Comparison of ENCODE assay signal across 9 cellular contexts in genomic region chr13:26502826-26503225, GRCh38. TPM values are rescaled to one million over a fixed set of nuclear protein-coding genes. Genes with fewer than 3 reads are reported as not detected.
DNase-seq lines count a peak whose midpoint lies in the region; ATAC-seq, FAIRE-seq and TF ChIP-seq lines count a peak whose summit lies in the region.
"Had no signal": no experiment of that assay in that cellular context is flagged by ENCODE, and none has a peak within 500 bp of the region (broad histone marks: within the 10 kb centered on the region; RNA-seq: fewer than 3 reads in every experiment).

No MANE protein-coding gene starts in this region.

- 13% methylated on average over 12 of the region's 12 CpGs for WGBS in GM12878 (ENCODE audit: insufficient coverage, insufficient replicate concordance, low lambda C conversion rate, missing lambda C conversion rate)
- WGBS in mesendoderm (ENCODE audit: extremely low coverage, insufficient coverage, low lambda C conversion rate) = no CpG with 5 or more reads among the region's 12 CpGs
- 47 to 49% methylated on average over 9 to 12 of the region's 12 CpGs for WGBS in transverse colon (ENCODE audit: low coverage in 1 of 2), 2 donors

- no peak overlapping the region for H3K56ac ChIP-seq in mesendoderm (ENCODE audit: low read length)

- H3K4ac ChIP-seq in mesendoderm (ENCODE audit: low read depth, low read length) = no peak overlapping the region

- ATAC-seq in GM12878 (peak; percentile 29; the same call in 1 of the 3 replicates), HG02571 (IDR thresholded peaks at IDR 0.05; ENCODE audit: unreplicated experiment) (no peak), GM19463 (IDR thresholded peaks at IDR 0.05; ENCODE audit: unreplicated experiment) (no peak)

- H2BK120ac ChIP-seq in mesendoderm (ENCODE audit: low read depth, low read length) = no peak overlapping the region

- DNase-seq in AG09309 (ENCODE audit: low read depth) (peak; percentile 70), LHCN-M2 (ENCODE audit: low read depth) (peak; percentile 86), GM12878 (ENCODE audit: low read depth, low spot score) (no peak), mesendoderm (peak; percentile 78), GOT3 (lab: John Stamatoyannopoulos, UW) (no peak), transverse colon (no peak)

- H3K79me2 ChIP-seq in GM12878 (ENCODE audit: control insufficient read depth, insufficient read depth, low read length) = no peaks in the 10 kb centered on the region
- no peaks in the 10 kb centered on the region for H3K79me2 ChIP-seq in mesendoderm (ENCODE audit: control insufficient read depth, insufficient read depth, low read length)

- H3K79me1 ChIP-seq in mesendoderm (ENCODE audit: low read length) = no peaks in the 10 kb centered on the region

- no peak for TF ChIP-seq RAD21 in GM12878 (IDR thresholded peaks at IDR 0.05; ENCODE audit: insufficient read depth, low read depth, low read length)

- no peak overlapping the region for H4K5ac ChIP-seq in mesendoderm (ENCODE audit: low read length)

- TF ChIP-seq CTCF in AG09309 (IDR thresholded peaks at IDR 0.05; ENCODE audit: control insufficient read depth, insufficient read depth, low read depth, low read length, missing control alignments) (peak; percentile 39), GM12878 (IDR thresholded peaks at IDR 0.05 in 2 of 3, conservative IDR thresholded peaks at IDR 0.05 in 1 of 3; ENCODE audit: control insufficient read depth in 2 of 3, extremely low read depth in 1 of 3, insufficient read depth in 1 of 3, low read depth in 3 of 3, low read length in 3 of 3) (no peak), transverse colon (IDR thresholded peaks at IDR 0.05) (no peak)

- no peak overlapping the region for H2AFZ ChIP-seq in GM12878 (ENCODE audit: control insufficient read depth, low read depth, low read length)

- no peak overlapping the region for H2AK5ac ChIP-seq in mesendoderm (ENCODE audit: low read length)

- no peak overlapping the region for H3K18ac ChIP-seq in mesendoderm (ENCODE audit: low read length)

- no peak overlapping the region for H3K4me2 ChIP-seq in GM12878 (ENCODE audit: control insufficient read depth, insufficient read depth)
- no peak overlapping the region for H3K4me2 ChIP-seq in mesendoderm (ENCODE audit: low read length)

- H3K9ac ChIP-seq in GM12878 (ENCODE audit: control insufficient read depth, insufficient read depth, low read length) (no peak overlapping the region), mesendoderm (ENCODE audit: low read length) (no peak overlapping the region)

- in situ Hi-C loops in GM12878 (cut with MboI) (no loop called here), transverse colon (cut with MboI; ENCODE audit: low pct_ligation_motif_present in 1 of 4, low pct_unique_long_range_greater_than_20kb in 1 of 4, low sequenced_read_pairs in 3 of 4) (loop anchor here in 1 of 4 donors (10.0 to 25.0 kb wide), 2 partner anchors 184 to 318 kb away; no protein-coding TSS in a partner anchor)

- FAIRE-seq in GM12878 (lab: Jason Lieb, UNC) = no peak

- POLR2A ChIA-PET in GM12878 (lab: Charles Lee) = no interaction called here

- CTCF ChIA-PET in GM12878 (lab: Yijun Ruan, JAX) = interaction anchor here (11.6 kb wide), 1 partner anchor 317 kb away, joined by 218 read pairs; no protein-coding TSS in a partner anchor

- H3K23ac ChIP-seq in mesendoderm (ENCODE audit: low read length) = no peak overlapping the region

- no peaks in the 10 kb centered on the region for H4K20me1 ChIP-seq in GM12878 (ENCODE audit: control insufficient read depth, insufficient read depth)

- RAD21 ChIA-PET in GM12878 (lab: Charles Lee; ENCODE audit: unreplicated experiment) = no interaction called here

- H4K8ac ChIP-seq in mesendoderm (ENCODE audit: low read depth, low read length) = no peak overlapping the region

- BruUV-seq in GM12878 (replicated peaks; lab: Mats Ljungman, UMichigan) = no TSS peak

- H2BK5ac ChIP-seq in mesendoderm (ENCODE audit: low read length) = no peak overlapping the region

- H3K9me3 ChIP-seq in GM12878 (replicated peaks; ENCODE audit: control insufficient read depth, insufficient read depth, low read length) = no peaks in the 10 kb centered on the region
- no peaks in the 10 kb centered on the region for H3K9me3 ChIP-seq in transverse colon

- intact Hi-C loops in GM12878 (cut with micrococcal nuclease; ENCODE audit: unreplicated experiment) (no loop called here), transverse colon (cut with DNase I; ENCODE audit: low total_unique reads) (loop anchor here (1.0 kb wide), 1 partner anchor 22 kb away; no protein-coding TSS in a partner anchor)

- H3K27me3 ChIP-seq in GM12878 (replicated peaks in 1 of 2; ENCODE audit: control insufficient read depth in 2 of 2, insufficient read depth in 2 of 2, low read length in 1 of 2) (no peaks in the 10 kb centered on the region; a peak in 1 of 4 replicates), mesendoderm (ENCODE audit: insufficient read depth, low read length, poor library complexity) (no peaks in the 10 kb centered on the region), transverse colon (no peaks in the 10 kb centered on the region)

- no peaks in the 10 kb centered on the region for H3K4me1 ChIP-seq in GM12878 (ENCODE audit: control insufficient read depth, insufficient read depth, low read length)
- H3K4me1 ChIP-seq in mesendoderm (ENCODE audit: control insufficient read depth, low read depth, low read length) = no peaks in the 10 kb centered on the region
- H3K4me1 ChIP-seq in transverse colon = no peaks in the 10 kb centered on the region

- no peak overlapping the region for H2BK15ac ChIP-seq in mesendoderm (replicated peaks; ENCODE audit: low read depth)

- TF ChIP-seq EP300 in GM12878 (IDR thresholded peaks at IDR 0.05; ENCODE audit: borderline replicate concordance in 1 of 2, control insufficient read depth in 1 of 2, low read depth in 2 of 2, low read length in 2 of 2) (no peak), transverse colon (IDR thresholded peaks at IDR 0.05; ENCODE audit: low read depth) (no peak)

- SMC1A ChIA-PET in GM12878 (lab: Charles Lee; ENCODE audit: uncharacterized antibody, unreplicated experiment) = interaction anchor here (2.6 kb wide), 1 partner anchor 317 kb away, joined by 6 read pairs; no protein-coding TSS in a partner anchor

- H3K27ac ChIP-seq in GM12878 (ENCODE audit: control insufficient read depth, insufficient read depth) = no peak overlapping the region
- H3K27ac ChIP-seq in mesendoderm (ENCODE audit: low read depth, low read length) = no peak overlapping the region
- H3K27ac ChIP-seq in transverse colon = no peak overlapping the region

- H3K4me3 ChIP-seq in AG09309 (ENCODE audit: control insufficient read depth, low read depth, low read length) (no peak overlapping the region), GM12878 (no peak overlapping the region), mesendoderm (ENCODE audit: low read length) (no peak overlapping the region), transverse colon (no peak overlapping the region)

- TF ChIP-seq POLR2A in GM12878 (IDR thresholded peaks at IDR 0.05; ENCODE audit: low read depth, low read length) (no peak), transverse colon (IDR thresholded peaks at IDR 0.05) (no peak)

- H3K36me3 ChIP-seq in GM12878 (ENCODE audit: control insufficient read depth in 2 of 2, insufficient read depth in 2 of 2, low read length in 1 of 2) (no peaks in the 10 kb centered on the region), mesendoderm (ENCODE audit: control insufficient read depth, insufficient read depth, low read length) (no peaks in the 10 kb centered on the region), transverse colon (no peaks in the 10 kb centered on the region)

TF ChIP-seq in GM12878, 131 proteins besides CTCF, POLR2A, EP300 and RAD21 (continues in another document):
- TF ChIP-seq POLR2AphosphoS5 (IDR thresholded peaks at IDR 0.05; ENCODE audit: low read length) = no peak

RNA-seq across cellular contexts. Expression of gene WASF3, which starts 54.7 kb away (rescaled TPM):
- total RNA-seq in LHCN-M2 (2014; rRNA removed) = 7.6 and 8.3 TPM in 2 replicates
- 3.5 TPM for polyA plus RNA-seq in LHCN-M2 (2012)
- not detected in 2 replicates for total RNA-seq in GM12878 (2013; cell fraction: nucleolus; rRNA removed)
- under 0.01 TPM in 1 of 2 replicates, not detected in the other for total RNA-seq in GM12878 (2014; rRNA removed)
- not detected in 2 replicates for total RNA-seq in GM12878 (2014; rRNA removed; fragmentation: Illumina TruSeq; extraction: Trizol)
- 0.05 and 0.10 TPM in 2 replicates for total RNA-seq in GM12878 (2021)
- polyA plus RNA-seq in GM12878 (2011; ENCODE audit: low read depth) = not detected
- not detected in 2 replicates for polyA plus RNA-seq in GM12878 (2011; rRNA removed)
- polyA plus RNA-seq in GM12878 (2011; cell fraction: cytosol; rRNA removed) = 0.01 TPM in 1 of 2 replicates, not detected in the other
- not detected in 2 replicates for polyA plus RNA-seq in GM12878 (2011; cell fraction: nucleus; rRNA removed)
- 0.06 TPM in 1 of 2 replicates, not detected in the other for polyA plus RNA-seq in GM12878 (2012)
- not detected in 2 replicates for polyA plus RNA-seq in GM12878 (2014; fragmentation: Illumina TruSeq; extraction: Trizol)
- not detected for polyA plus RNA-seq in GM12878 (2014; fragmentation: Nextera tagmentation; extraction: Ambion mirVana)
- polyA plus RNA-seq in GM12878 (2014; rRNA removed) = 0.01 TPM in 1 of 2 replicates, not detected in the other
- polyA plus RNA-seq in GM12878 (2016; fragmentation: Nextera tagmentation; extraction: Ambion mirVana) = not detected
- polyA minus RNA-seq in GM12878 (2011; rRNA and poly(A)+ RNA removed) = not detected in 2 replicates
- polyA minus RNA-seq in GM12878 (2011; cell fraction: cytosol; rRNA and poly(A)+ RNA removed) = not detected in 2 replicates
- polyA minus RNA-seq in GM12878 (2011; cell fraction: nucleus; rRNA and poly(A)+ RNA removed) = not detected in 2 replicates
- polyA plus RNA-seq in mesendoderm (2013, experiment 1 of 2) = 12.5 TPM
- 13.1 TPM for polyA plus RNA-seq in mesendoderm (2013, experiment 2 of 2)
- 1 to 10 TPM in 2 of 4 donors, under 1 TPM in 2; 0.75 to 4.9 (median 2.3) TPM for total RNA-seq in transverse colon
- total RNA-seq: natural killer cell treated with Interleukin-12 subunit alpha and Interleukin-12 subunit beta and Interleukin-15 and Interleukin-18, amount 100 ng/mL, for 72 hours had no signal

Comparison
In these comparisons a context has a peak if more than half of its experiments do, and no peak if none do; other contexts are left out.
1. DNase-seq: peak in AG09309 (single experiment), LHCN-M2 (single experiment) and mesendoderm (single experiment); none in GM12878 (single experiment), GOT3 (single experiment) and transverse colon (single experiment).